In the genomic region with DNA sequence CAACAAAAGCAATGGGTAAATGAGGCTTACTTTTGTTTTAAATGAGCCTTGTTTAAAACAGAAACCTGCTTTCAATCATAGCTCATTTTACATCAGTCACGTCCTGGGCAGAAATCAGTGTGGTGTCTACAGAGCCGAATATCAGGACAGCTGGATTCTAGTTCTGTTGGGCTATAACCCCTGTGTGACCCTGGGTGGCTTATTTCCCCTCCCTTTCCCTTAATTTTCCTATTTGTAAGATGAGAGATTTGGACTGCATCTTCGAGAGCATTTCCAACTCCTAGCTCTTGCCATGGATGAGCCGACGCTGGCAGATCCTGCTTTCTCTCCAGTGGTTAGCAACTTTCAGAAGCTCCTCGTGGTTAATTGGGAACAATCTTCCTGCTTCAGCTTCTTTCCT, we compare ENCODE assay signal across 22 cellular contexts.
DNase-seq lines count a peak whose midpoint lies in the region; ATAC-seq and TF ChIP-seq lines count a peak whose summit lies in the region.
"Had no signal": no experiment of that assay in that cellular context is flagged by ENCODE, and none has a peak within 500 bp of the region (broad histone marks: within the 10 kb centered on the region; RNA-seq: fewer than 3 reads in every experiment).

No MANE protein-coding gene starts in this region.

- BruUV-seq in Panc1 (replicated peaks; lab: Mats Ljungman, UMichigan) = no TSS peak

- H3K36me3 ChIP-seq in heart right ventricle (no peaks in the 10 kb centered on the region), Panc1 (ENCODE audit: control insufficient read depth, insufficient read depth, low read length) (no peaks in the 10 kb centered on the region), neural progenitor cell (no peaks in the 10 kb centered on the region)
- H3K36me3 ChIP-seq: BLaER1, HAP-1 had no signal

- peaks cover 6% of the 10 kb centered on the region for H3K27me3 Mint-ChIP-seq in neural progenitor cell (ENCODE audit: insufficient read depth, low read depth)

- TF ChIP-seq CTCF in heart right ventricle (IDR thresholded peaks at IDR 0.05) (no peak), Panc1 (IDR thresholded peaks at IDR 0.05) (0 out of 2 replicates have a peak, but pooled peaks have one; percentile 4), neural progenitor cell (IDR thresholded peaks at IDR 0.05) (no peak)

- DNase-seq in Right ventricle myocardium inferior (ENCODE audit: missing footprints) (no peak), heart right ventricle (no peak), Panc1 (ENCODE audit: low read depth, low spot score) (no peak), neural progenitor cell (ENCODE audit: low spot score) (no peak), HPDE6-E6E7 (ENCODE audit: extremely low spot score) (no peak), LoVo (ENCODE audit: low spot score) (no peak)
- DNase-seq: 8988T; CD4-positive, CD25-positive, alpha-beta regulatory T cell; KG1; NCI-H1048; NCI-H1417; NCI-H1694; NCI-H2029 treated with DMSO at 0.1 percent for 48 hours; NCI-H526 treated with DMSO at 0.1 percent for 48 hours; RPMI8226; SHP77 treated with DMSO at 0.1 percent for 48 hours had no signal

- H3K9me3 Mint-ChIP-seq in neural progenitor cell = peaks cover 9% of the 10 kb centered on the region
- H3K9me3 Mint-ChIP-seq: HFFc6 had no signal

- H3K27ac Mint-ChIP-seq in neural progenitor cell = peak overlapping the region; percentile 2
- H3K27ac Mint-ChIP-seq: CD4-positive, CD25-positive, alpha-beta regulatory T cell; HFFc6 had no signal

- CTCF ChIA-PET in Panc1 (lab: Charles Lee) = no interaction called here

- H3K9me3 ChIP-seq in heart right ventricle (no peaks in the 10 kb centered on the region), Panc1 (ENCODE audit: control insufficient read depth, insufficient read depth, low read depth, low read length) (no peaks in the 10 kb centered on the region), neural progenitor cell (ENCODE audit: low read depth) (no peaks in the 10 kb centered on the region)
- H3K9me3 ChIP-seq: HAP-1 had no signal

- ATAC-seq in Right ventricle myocardium inferior (peak; percentile 38), heart right ventricle (no peak), Panc1 (no peak), HG02885 (IDR thresholded peaks at IDR 0.05; ENCODE audit: poor library complexity, unreplicated experiment) (no peak)

- WGBS in heart right ventricle, 2 donors = 64 to 71% methylated on average over 6 of the region's 6 CpGs

- H3K79me2 ChIP-seq in neural progenitor cell (ENCODE audit: low read depth) = no peaks in the 10 kb centered on the region

- H3K27ac ChIP-seq in heart right ventricle = no peak overlapping the region
- no peak overlapping the region for H3K27ac ChIP-seq in Panc1 (ENCODE audit: low read length)
- no peak overlapping the region for H3K27ac ChIP-seq in neural progenitor cell
- H3K27ac ChIP-seq: BLaER1, GM23248, PC-9 had no signal

- POLR2A ChIA-PET in Panc1 (lab: Charles Lee) = no interaction called here

- no peak overlapping the region for H2AFZ ChIP-seq in neural progenitor cell (replicated peaks)
- H2AFZ ChIP-seq: GM23248, PC-9 had no signal

- peaks cover 21% of the 10 kb centered on the region for H3K4me1 Mint-ChIP-seq in neural progenitor cell
- H3K4me1 Mint-ChIP-seq: CD4-positive, CD25-positive, alpha-beta regulatory T cell had no signal

- no peaks in the 10 kb centered on the region for H3K27me3 ChIP-seq in heart right ventricle
- H3K27me3 ChIP-seq in Panc1 (ENCODE audit: control insufficient read depth, insufficient read depth, low read length) = no peaks in the 10 kb centered on the region
- no peaks in the 10 kb centered on the region for H3K27me3 ChIP-seq in neural progenitor cell
- H3K27me3 ChIP-seq: BLaER1 had no signal

- H3K4me3 ChIP-seq in heart right ventricle (no peak overlapping the region), Panc1 (ENCODE audit: low read depth in 2 of 2, low read length in 2 of 2) (no peak overlapping the region), neural progenitor cell (no peak overlapping the region)
- H3K4me3 ChIP-seq: BLaER1, GM23248, HAP-1, PC-9 had no signal

- H4K20me1 ChIP-seq in neural progenitor cell (ENCODE audit: low read depth) = no peaks in the 10 kb centered on the region
- H4K20me1 ChIP-seq: BLaER1 had no signal

- no peaks in the 10 kb centered on the region for H3K36me3 Mint-ChIP-seq in neural progenitor cell

- no peak overlapping the region for H3K4me3 Mint-ChIP-seq in neural progenitor cell
- H3K4me3 Mint-ChIP-seq: CD4-positive, CD25-positive, alpha-beta regulatory T cell; HFFc6 had no signal

- no peak overlapping the region for H3K9ac ChIP-seq in neural progenitor cell
- H3K9ac ChIP-seq: BLaER1, GM23248 had no signal

- H3K4me2 ChIP-seq in neural progenitor cell = no peak overlapping the region
- H3K4me2 ChIP-seq: BLaER1, PC-9 had no signal

- peaks cover 10% of the 10 kb centered on the region for H3F3A ChIP-seq in neural progenitor cell (ENCODE audit: low read depth)

- intact Hi-C loops in Right ventricle myocardium inferior (cut with DNase I) (no loop called here), heart right ventricle (cut with DNase I) (no loop called here), Panc1 (cut with micrococcal nuclease; ENCODE audit: unreplicated experiment) (no loop called here)

- in situ Hi-C loops in Panc1 (cut with HindIII; ENCODE audit: low pct_unique_long_range_greater_than_20kb, low sequenced_read_pairs) = no loop called here

- H3K4me1 ChIP-seq in heart right ventricle (peaks cover 0 to 28% (median 0%) of the 10 kb centered on the region in 9 donors), Panc1 (ENCODE audit: control insufficient read depth, insufficient read depth, low read length) (no peaks in the 10 kb centered on the region), neural progenitor cell (peaks cover 20% of the 10 kb centered on the region)
- H3K4me1 ChIP-seq: BLaER1, HAP-1 had no signal
